In genomic region chr4:177434667-177435066, GRCh38 we compare ENCODE assay signal across 8 cellular contexts.
"Had no signal": no experiment of that assay in that cellular context is flagged by ENCODE, and none has a peak within 500 bp of the region (broad histone marks: within the 10 kb centered on the region; RNA-seq: fewer than 3 reads in every experiment).

No MANE protein-coding gene starts in this region.

- H3K4me1 ChIP-seq: HAP-1 had no signal

- H3K4me3 ChIP-seq: HAP-1 had no signal

- H3K4me3 Mint-ChIP-seq: HFFc6 had no signal

- H3K9ac ChIP-seq: KMS-11 had no signal

- H3K27ac Mint-ChIP-seq: HFFc6 had no signal

- H3K4me2 ChIP-seq: KMS-11 had no signal

- DNase-seq: GOT3, H7, HFFc6, KBM-7 had no signal

- H3K9me3 ChIP-seq: HAP-1 had no signal

- H3K9me3 Mint-ChIP-seq: HFFc6 had no signal

- ATAC-seq: HCT116 had no signal

- H3K27ac ChIP-seq: HL-60, KMS-11 had no signal
